Comparison of ENCODE assay signal across 8 cellular contexts in the genomic region with DNA sequence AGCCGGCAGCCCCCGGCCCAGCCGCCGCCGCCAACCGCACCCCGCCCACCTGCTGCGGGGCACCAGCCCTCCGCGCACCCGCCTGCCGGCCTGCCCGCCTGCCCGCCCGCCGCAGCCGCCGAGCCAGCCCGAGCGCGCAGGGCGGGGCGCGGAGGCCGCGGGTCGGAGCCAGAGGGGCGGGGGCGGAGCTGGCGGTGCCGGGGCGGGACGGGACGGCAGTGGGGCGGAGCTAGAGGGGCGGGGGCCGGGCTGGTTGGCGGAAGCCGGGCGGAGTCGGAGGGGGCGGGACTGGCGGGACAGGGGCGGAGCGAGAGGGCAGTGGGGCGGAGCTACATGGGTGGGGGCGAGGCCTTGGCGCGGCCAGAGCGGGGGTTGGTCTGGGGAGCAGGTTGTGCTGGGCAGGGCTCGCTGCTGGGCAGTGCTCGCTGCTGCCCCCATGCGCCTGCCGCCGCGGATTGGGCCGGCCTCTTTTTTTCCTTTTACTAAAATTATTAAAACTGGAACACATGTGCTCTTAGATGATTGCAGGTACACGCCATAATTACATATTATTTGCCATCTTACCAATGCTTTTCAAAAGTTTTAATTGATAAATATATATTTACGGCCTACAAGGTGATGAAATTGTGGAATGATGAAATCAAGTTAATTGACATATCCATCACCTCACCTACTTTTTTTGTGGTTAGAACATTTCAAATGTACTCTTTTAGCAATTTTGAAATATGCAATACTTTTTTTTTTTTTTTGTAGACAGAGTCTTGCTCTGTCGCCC.
DNase-seq lines count a peak whose midpoint lies in the region; ATAC-seq, FAIRE-seq and TF ChIP-seq lines count a peak whose summit lies in the region.

A gene (minus strand): TSS at position 140 of the 775 bp plus-strand sequence. CDS start 177 bp downstream, outside the sequence.

- TF ChIP-seq CTCF in D721Med (IDR thresholded peaks at IDR 0.05; ENCODE audit: insufficient read depth, missing control alignments) (peak; percentile 58), OCI-LY3 (IDR thresholded peaks at IDR 0.05; ENCODE audit: low read depth, low read length) (peak; percentile 63)

- peak; percentile 74 for ATAC-seq in GM21447 (IDR thresholded peaks at IDR 0.05; ENCODE audit: unreplicated experiment)

- no peak for FAIRE-seq in D721Med (lab: Jason Lieb, UNC)

- peaks cover 25% of the 10 kb centered on the region for H3K79me2 ChIP-seq in OCI-LY3 (ENCODE audit: low read length)

- peak within 1 kb of the TSS; percentile 78 for H3K9ac ChIP-seq in OCI-LY3 (ENCODE audit: low read length)
- H3K9ac ChIP-seq in mucosa of rectum (ENCODE audit: low read depth in 1 of 2, low read length in 2 of 2): peak within 1 kb of the TSS; percentile 75 to 87

- H3K9me3 ChIP-seq in OCI-LY3 (ENCODE audit: insufficient read depth, low read length) (no peaks in the 10 kb centered on the region), mucosa of rectum (ENCODE audit: control insufficient read depth in 2 of 2, low read length in 2 of 2) (no peaks in the 10 kb centered on the region)

- H3K4me3 ChIP-seq in OCI-LY3 (ENCODE audit: low read length) (peak within 1 kb of the TSS; percentile 87), mucosa of rectum (ENCODE audit: low read length in 2 of 2) (peak within 1 kb of the TSS; percentile 82 to 86)

- H3K27me3 ChIP-seq in OCI-LY3 (ENCODE audit: low read depth, low read length): no peaks in the 10 kb centered on the region
- H3K27me3 ChIP-seq in mucosa of rectum (ENCODE audit: control insufficient read depth in 2 of 2, insufficient read depth in 2 of 2, low read length in 2 of 2): no peaks in the 10 kb centered on the region

- peak within 1 kb of the TSS; percentile 85 for H3K4me2 ChIP-seq in OCI-LY3 (ENCODE audit: low read length)

- no peak within 1 kb of the TSS; the same call in 1 of the 2 replicates for H2AFZ ChIP-seq in OCI-LY3 (ENCODE audit: low read depth, low read length)

- no peaks in the 10 kb centered on the region for H3K36me3 ChIP-seq in OCI-LY3 (replicated peaks; ENCODE audit: low read depth, low read length)
- H3K36me3 ChIP-seq in mucosa of rectum (ENCODE audit: control insufficient read depth in 2 of 2, insufficient read depth in 2 of 2, low read length in 2 of 2): no peaks in the 10 kb centered on the region

- DNase-seq in D721Med (ENCODE audit: insufficient read length, low spot score) (peak; percentile 92), HuH-7 (ENCODE audit: low spot score) (peak; percentile 96), activated T-cell treated with anti-CD3 and anti-CD28 coated beads for 4 hours (peak; percentile 96), epithelial cell of prostate (ENCODE audit: low read depth, low spot score) (peak; percentile 79)
- DNase-seq in stimulated activated CD8-positive, alpha-beta memory T cell treated with anti-CD3 and anti-CD28 coated beads, Interleukin-4, amount 100 ng/mL, for 4 hours (ENCODE audit: low read depth in 2 of 2, low spot score in 1 of 2): peak; percentile 85 to 93

- H4K20me1 ChIP-seq in OCI-LY3 (ENCODE audit: insufficient read depth, low read length): peaks cover 9% of the 10 kb centered on the region; the same call in 1 of the 2 replicates

- H3K4me1 ChIP-seq in OCI-LY3 (ENCODE audit: low read length) (peaks cover 8% of the 10 kb centered on the region), mucosa of rectum (ENCODE audit: control insufficient read depth in 2 of 2, insufficient read depth in 2 of 2, low read length in 2 of 2) (peaks cover 11 to 26% of the 10 kb centered on the region in 2 donors)

- peak within 1 kb of the TSS; percentile 17; the same call in 1 of the 2 replicates for H3K27ac ChIP-seq in OCI-LY3 (ENCODE audit: low read length)
- peak within 1 kb of the TSS; percentile 62 for H3K27ac ChIP-seq in epithelial cell of prostate
- H3K27ac ChIP-seq in mucosa of rectum (ENCODE audit: low read depth in 2 of 2, low read length in 2 of 2): peak within 1 kb of the TSS; percentile 63 to 71

Comparison
In these comparisons a context has a peak if more than half of its experiments do, and no peak if none do; other contexts are left out.
1. Peak in every context shown above with its lines: DNase-seq, ATAC-seq, H3K4me3 ChIP-seq and H3K27ac ChIP-seq.
2. H3K27ac ChIP-seq: peak in every context shown above with its lines; median percentile 67 in mucosa of rectum; 62 in epithelial cell of prostate; 17 in OCI-LY3.